In the genomic region with DNA sequence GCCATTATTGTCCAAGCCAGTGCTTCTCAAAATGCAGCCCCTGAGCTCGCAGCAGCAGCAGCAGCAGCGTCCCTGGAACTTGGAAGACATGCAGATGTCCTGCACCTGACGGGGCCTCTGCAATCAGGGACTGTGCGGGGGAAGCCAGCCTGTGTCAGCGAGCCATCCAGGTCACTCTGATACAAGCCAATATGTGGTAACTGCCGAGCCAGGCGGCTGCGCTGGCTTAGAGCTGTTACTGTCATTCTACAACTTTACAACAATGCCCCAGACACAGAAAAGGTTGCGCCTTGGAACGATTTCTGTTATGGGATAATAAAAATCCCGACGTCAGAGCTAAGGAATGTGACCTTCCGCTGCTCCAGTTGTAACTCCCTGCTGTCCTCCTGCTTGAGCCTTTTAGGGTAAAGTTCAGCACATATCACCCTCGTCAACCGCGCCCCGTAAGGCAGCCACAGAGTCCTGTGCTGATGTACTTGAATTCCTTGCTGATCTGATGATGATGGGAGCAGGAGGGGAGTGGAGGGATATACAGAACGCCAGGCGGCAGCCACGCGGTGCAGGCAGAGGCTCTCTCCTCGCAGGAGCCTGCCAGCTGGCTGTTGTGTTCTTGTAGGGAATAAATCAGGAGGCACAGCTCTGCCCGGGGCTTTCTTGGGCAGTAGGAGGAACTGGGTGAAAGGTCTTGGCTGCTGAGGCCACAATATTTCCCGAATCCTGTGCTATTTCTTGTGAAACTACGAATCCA, we compare ENCODE assay signal across 9 cellular contexts. TPM values are rescaled to one million over a fixed set of nuclear protein-coding genes. Genes with fewer than 3 reads are reported as not detected.
DNase-seq lines count a peak whose midpoint lies in the region; ATAC-seq, FAIRE-seq and TF ChIP-seq lines count a peak whose summit lies in the region.
"Had no signal": no experiment of that assay in that cellular context is flagged by ENCODE, and none has a peak within 500 bp of the region (broad histone marks: within the 10 kb centered on the region; RNA-seq: fewer than 3 reads in every experiment).

No MANE protein-coding gene starts in this region.

- peak overlapping the region; percentile 85 for H4K91ac ChIP-seq in H1 (replicated peaks; ENCODE audit: insufficient read length, low read length)

- DNase-seq in D341Med (ENCODE audit: low spot score) (peak; percentile 72), NCI-H460 (ENCODE audit: extremely low read depth, low read depth) (peak; percentile 79), H1 (ENCODE audit: low read depth in 1 of 2, low spot score in 2 of 2) (peak in 1 of 2 experiments; percentile 67), lung (ENCODE audit: low spot score) (peak; percentile 59), tibial nerve (ENCODE audit: low spot score in 2 of 2) (peak; percentile 75 to 80), KG1 (lab: John Stamatoyannopoulos, UW) (no peak), OCI-M2 (lab: John Stamatoyannopoulos, UW; ENCODE audit: unreplicated experiment) (no peak)
- DNase-seq in central memory CD4-positive, alpha-beta T cell, result no peak

- H2BK15ac ChIP-seq in H1 (ENCODE audit: low read length), result peak overlapping the region; percentile 66; the same call in 1 of the 2 replicates

- peaks cover 19 to 34% of the 10 kb centered on the region in 2 experiments for H3K9me3 ChIP-seq in H1 (ENCODE audit: insufficient read depth in 2 of 2, low read depth in 1 of 2, low read length in 1 of 2)
- peaks cover 0 to 1% of the 10 kb centered on the region in 2 donors for H3K9me3 ChIP-seq in lung (ENCODE audit: control insufficient read depth in 2 of 2, insufficient read depth in 1 of 2, low read length in 1 of 2)
- peaks cover 0 to 19% (median 5%) of the 10 kb centered on the region in 4 donors for H3K9me3 ChIP-seq in tibial nerve

- H3K4me3 ChIP-seq in H1 (ENCODE audit: extremely low read depth in 1 of 4, insufficient read depth in 2 of 4, low read depth in 3 of 4, low read length in 4 of 4) (peak overlapping the region in 1 of 4 experiments; percentile 4; a peak in 1 of 8 replicates), lung (no peak overlapping the region), tibial nerve (peak overlapping the region in 3 of 4 donors; percentile 9 to 22 (median 16))

- H4K8ac ChIP-seq in H1 (ENCODE audit: extremely low read depth, insufficient read depth, low read length), result peak overlapping the region; percentile 58

- H3K56ac ChIP-seq in H1 (replicated peaks; ENCODE audit: insufficient read length, low read depth, low read length), result no peak overlapping the region

- H2BK120ac ChIP-seq in H1 (replicated peaks; ENCODE audit: low read depth, low read length), result peak overlapping the region; percentile 91

- no peak overlapping the region for H3K23ac ChIP-seq in H1 (ENCODE audit: insufficient read length)

- H3K4me2 ChIP-seq in H1 (ENCODE audit: insufficient read depth in 1 of 2, low read depth in 2 of 2, low read length in 2 of 2), result peak overlapping the region; percentile 26 to 39; a peak in 1 of 4 replicates

- H2BK12ac ChIP-seq in H1 (ENCODE audit: low read depth, low read length), result peak overlapping the region; percentile 94

- no peaks in the 10 kb centered on the region for H3K27me3 ChIP-seq in H1 (replicated peaks in 1 of 4; ENCODE audit: control insufficient read depth in 3 of 4, extremely low read depth in 1 of 4, insufficient read depth in 3 of 4, low read length in 3 of 4)
- no peaks in the 10 kb centered on the region for H3K27me3 ChIP-seq in lung (ENCODE audit: control insufficient read depth, insufficient read depth)
- H3K27me3 ChIP-seq in tibial nerve, result no peaks in the 10 kb centered on the region

- FAIRE-seq in H1 (lab: Jason Lieb, UNC), result no peak
- FAIRE-seq: islet of Langerhans had no signal

- no peaks in the 10 kb centered on the region for H3K79me2 ChIP-seq in H1 (ENCODE audit: control insufficient read depth in 1 of 2, insufficient read depth in 2 of 2, low read length in 2 of 2)

- no peak overlapping the region for H3K9ac ChIP-seq in H1 (replicated peaks in 1 of 4; ENCODE audit: extremely low read depth in 1 of 4, low read depth in 3 of 4, low read length in 3 of 4)

- no peaks in the 10 kb centered on the region; the same call in 1 of the 2 replicates for H3K23me2 ChIP-seq in H1 (ENCODE audit: low read depth, low read length)

- no peaks in the 10 kb centered on the region for H3K79me1 ChIP-seq in H1 (ENCODE audit: low read depth, low read length)

- peak overlapping the region; percentile 22 for H4K5ac ChIP-seq in H1 (ENCODE audit: insufficient read length, low read depth, low read length)

- no peak overlapping the region for H2AK5ac ChIP-seq in H1 (ENCODE audit: low read depth, low read length)

- TF ChIP-seq CTCF in H1 (IDR thresholded peaks at IDR 0.05; ENCODE audit: control extremely low read depth in 1 of 3, insufficient read depth in 1 of 3, low read depth in 1 of 3, low read length in 3 of 3) (no peak), lung (IDR thresholded peaks at IDR 0.05; ENCODE audit: control extremely low read depth, extremely low read depth) (no peak), tibial nerve (IDR thresholded peaks at IDR 0.05) (peak in 4 of 5 experiments; percentile 20 to 71 (median 48))

- H2AFZ ChIP-seq in H1 (ENCODE audit: low read length), result no peak overlapping the region

- H3K14ac ChIP-seq in H1 (ENCODE audit: insufficient read length), result peak overlapping the region; percentile 1

- TF ChIP-seq RAD21 in H1 (IDR thresholded peaks at IDR 0.05 in 1 of 2, conservative IDR thresholded peaks at IDR 0.05 in 1 of 2; ENCODE audit: low read depth in 2 of 2, low read length in 2 of 2), result no peak

- H3K18ac ChIP-seq in H1 (ENCODE audit: extremely low read depth, low read length), result peak overlapping the region; percentile 88

- TF ChIP-seq POLR2A in H1 (IDR thresholded peaks at IDR 0.05; ENCODE audit: control extremely low read depth in 1 of 2, low read depth in 2 of 2, low read length in 2 of 2) (no peak; a peak in 1 of 3 replicates), tibial nerve (IDR thresholded peaks at IDR 0.05) (peak; percentile 33 to 50)

- peak overlapping the region; percentile 49 for H3K4ac ChIP-seq in H1 (replicated peaks; ENCODE audit: insufficient read length, low read depth, low read length)

- TF ChIP-seq EP300 in H1 (IDR thresholded peaks at IDR 0.05; ENCODE audit: borderline replicate concordance in 1 of 2, low read depth in 2 of 2, low read length in 2 of 2), result no peak
- TF ChIP-seq EP300 in tibial nerve (IDR thresholded peaks at IDR 0.05), result peak; percentile 91 to 96

- no peaks in the 10 kb centered on the region for H4K20me1 ChIP-seq in H1 (replicated peaks in 1 of 2; ENCODE audit: control insufficient read depth in 1 of 2, insufficient read depth in 2 of 2, low read length in 2 of 2)

- CTCF ChIA-PET in H1 (lab: Charles Lee; ENCODE audit: partially characterized antibody), result interaction anchor here (1.2 to 5.8 kb wide), 8 partner anchors 11 to 300 kb away, joined by 3 to 49 read pairs (median 4); no protein-coding TSS in a partner anchor

- H3K4me1 ChIP-seq in H1 (replicated peaks in 1 of 4; ENCODE audit: control insufficient read depth in 3 of 4, insufficient read depth in 4 of 4, low read length in 3 of 4), result peaks cover 14 to 36% (median 25%) of the 10 kb centered on the region in 4 experiments
- H3K4me1 ChIP-seq in lung (ENCODE audit: control insufficient read depth in 2 of 2, insufficient read depth in 2 of 2, low read length in 2 of 2), result peaks cover 0 to 4% of the 10 kb centered on the region in 2 donors
- peaks cover 0 to 27% (median 26%) of the 10 kb centered on the region in 4 donors for H3K4me1 ChIP-seq in tibial nerve

- POLR2A ChIA-PET in H1 (lab: Charles Lee; ENCODE audit: partially characterized antibody), result interaction anchor here (0.7 to 3.9 kb wide), 7 partner anchors 8 to 59 kb away, joined by 3 to 29 read pairs (median 3); no protein-coding TSS in a partner anchor

- 67% methylated on average over 25 of the region's 25 CpGs; no CpG with 5 or more reads in 1 of the 2 experiments for WGBS in H1 (ENCODE audit: extremely low coverage in 1 of 2, insufficient coverage in 1 of 2, insufficient read length in 1 of 2, insufficient replicate concordance in 2 of 2, low coverage in 1 of 2, low lambda C conversion rate in 2 of 2, missing lambda C conversion rate in 1 of 2), 2 experiments
- 15 to 30% methylated on average over 25 of the region's 25 CpGs for WGBS in lung, 2 donors
- WGBS in tibial nerve, 2 donors, result 4 to 11% methylated on average over 20 to 25 of the region's 25 CpGs

- H3K27ac ChIP-seq in H1 (ENCODE audit: low read depth, low read length) (no peak overlapping the region; the same call in 1 of the 2 replicates), lung (ENCODE audit: low read depth in 1 of 2, low read length in 1 of 2) (peak overlapping the region; percentile 63 to 78), tibial nerve (peak overlapping the region; percentile 85 to 98 (median 96))

- peak overlapping the region; percentile 94 for H2BK20ac ChIP-seq in H1 (ENCODE audit: low read length)

- peaks cover 0 to 16% (median 7%) of the 10 kb centered on the region in 4 experiments; a peak in 4 of 8 replicates for H3K36me3 ChIP-seq in H1 (ENCODE audit: control insufficient read depth in 2 of 4, insufficient read depth in 4 of 4, low read length in 3 of 4)
- peaks cover 0 to 7% of the 10 kb centered on the region in 2 donors for H3K36me3 ChIP-seq in lung (ENCODE audit: control insufficient read depth in 2 of 2, insufficient read depth in 2 of 2, low read length in 2 of 2)
- H3K36me3 ChIP-seq in tibial nerve, result peaks cover 0 to 22% (median 0%) of the 10 kb centered on the region in 3 donors

- peak; percentile 81 for ATAC-seq in lung (ENCODE audit: insufficient read depth, low FRiP score)

- peak overlapping the region; percentile 66; the same call in 1 of the 2 replicates for H2BK5ac ChIP-seq in H1 (ENCODE audit: low read depth, low read length)

RNA-seq across cellular contexts. Expression of a gene that starts 20.0 kb away (rescaled TPM):
- total RNA-seq in NCI-H460 (2014; rRNA removed; shearing (Covaris generic)), result 0.07 and 0.40 TPM in 2 replicates
- polyA plus RNA-seq in NCI-H460 (2014; cell fraction: nucleus; rRNA removed), result not detected in 2 replicates
- total RNA-seq in H1 (2021; fragmentation: NEBNext Ultra II Directional; extraction: Animal tissue kit (Norgen Biotek cat#: 25700)), result 1.0 and 1.6 TPM in 2 replicates
- 0.98 and 1.3 TPM in 2 replicates for polyA plus RNA-seq in H1 (2011; rRNA removed)
- 0.81 TPM for polyA plus RNA-seq in H1 (2011; cell fraction: cytosol; rRNA removed)
- 4.0 TPM for polyA plus RNA-seq in H1 (2011; cell fraction: nucleus; rRNA removed)
- polyA plus RNA-seq in H1 (2012, experiment 1 of 2), result 0.43 to 1.7 TPM (median 1.5 TPM) in 4 replicates
- polyA plus RNA-seq in H1 (2012, experiment 2 of 2), result 0.07 TPM
- 0.57 TPM for polyA plus RNA-seq in H1 (2013, experiment 1 of 2)
- polyA plus RNA-seq in H1 (2013, experiment 2 of 2), result 0.42 TPM
- 0.80 and 2.0 TPM in 2 replicates for polyA minus RNA-seq in H1 (2011; rRNA and poly(A)+ RNA removed)
- polyA minus RNA-seq in H1 (2011; cell fraction: cytosol; rRNA and poly(A)+ RNA removed), result not detected
- 2.5 TPM for polyA minus RNA-seq in H1 (2011; cell fraction: nucleus; rRNA and poly(A)+ RNA removed)
- under 1 TPM; 0.28 to 0.34 TPM for total RNA-seq in lung
- under 1 TPM in 1 of 2 donors, not detected in 1; 0.07 TPM for polyA plus RNA-seq in lung
- 1 to 10 TPM in 1 of 4 donors, under 1 TPM in 2, not detected in 1; 0.59 to 1.5 (median 0.87) TPM for total RNA-seq in tibial nerve

RNA-seq across cellular contexts. Expression of a gene that starts 50.1 kb away (rescaled TPM):
- total RNA-seq in NCI-H460 (2014; rRNA removed; shearing (Covaris generic)), result not detected in 2 replicates
- polyA plus RNA-seq in NCI-H460 (2014; cell fraction: nucleus; rRNA removed), result not detected in 2 replicates
- total RNA-seq in H1 (2021; fragmentation: NEBNext Ultra II Directional; extraction: Animal tissue kit (Norgen Biotek cat#: 25700)), result 14.9 and 15.8 TPM in 2 replicates
- 12.7 and 22.1 TPM in 2 replicates for polyA plus RNA-seq in H1 (2011; rRNA removed)
- polyA plus RNA-seq in H1 (2011; cell fraction: cytosol; rRNA removed), result 16.7 TPM
- polyA plus RNA-seq in H1 (2011; cell fraction: nucleus; rRNA removed), result 81.5 TPM
- polyA plus RNA-seq in H1 (2012, experiment 1 of 2), result 7.7 to 11.9 TPM (median 10.0 TPM) in 4 replicates
- polyA plus RNA-seq in H1 (2012, experiment 2 of 2), result 5.0 TPM
- 7.4 TPM for polyA plus RNA-seq in H1 (2013, experiment 1 of 2)
- 7.4 TPM for polyA plus RNA-seq in H1 (2013, experiment 2 of 2)
- polyA minus RNA-seq in H1 (2011; rRNA and poly(A)+ RNA removed), result 12.4 and 18.2 TPM in 2 replicates
- polyA minus RNA-seq in H1 (2011; cell fraction: cytosol; rRNA and poly(A)+ RNA removed), result 10.6 TPM
- polyA minus RNA-seq in H1 (2011; cell fraction: nucleus; rRNA and poly(A)+ RNA removed), result 30.4 TPM
- 10 to 100 TPM in 1 of 2 donors, 1 to 10 TPM in 1; 2.9 to 19.7 TPM for total RNA-seq in lung
- polyA plus RNA-seq in lung, result 1 to 10 TPM in 1 of 2 donors, under 1 TPM in 1; 0.81 to 1.9 TPM
- 100 to 1,000 TPM in 2 of 4 donors, 10 to 100 TPM in 2; 82.9 to 142 (median 115) TPM for total RNA-seq in tibial nerve

RNA-seq across cellular contexts. Expression of a gene that starts 59.8 kb away (rescaled TPM):
- total RNA-seq in NCI-H460 (2014; rRNA removed; shearing (Covaris generic)), result 207 and 238 TPM in 2 replicates
- polyA plus RNA-seq in NCI-H460 (2014; cell fraction: nucleus; rRNA removed), result 106 and 129 TPM in 2 replicates
- total RNA-seq in H1 (2021; fragmentation: NEBNext Ultra II Directional; extraction: Animal tissue kit (Norgen Biotek cat#: 25700)), result 119 and 132 TPM in 2 replicates
- 50.4 and 60.8 TPM in 2 replicates for polyA plus RNA-seq in H1 (2011; rRNA removed)
- 71.9 TPM for polyA plus RNA-seq in H1 (2011; cell fraction: cytosol; rRNA removed)
- polyA plus RNA-seq in H1 (2011; cell fraction: nucleus; rRNA removed), result 21.8 TPM
- 65.1 to 143 TPM (median 74.3 TPM) in 4 replicates for polyA plus RNA-seq in H1 (2012, experiment 1 of 2)
- 46.4 TPM for polyA plus RNA-seq in H1 (2012, experiment 2 of 2)
- 69.6 TPM for polyA plus RNA-seq in H1 (2013, experiment 1 of 2)
- polyA plus RNA-seq in H1 (2013, experiment 2 of 2), result 78.9 TPM
- 15.4 and 18.7 TPM in 2 replicates for polyA minus RNA-seq in H1 (2011; rRNA and poly(A)+ RNA removed)
- 37.4 TPM for polyA minus RNA-seq in H1 (2011; cell fraction: cytosol; rRNA and poly(A)+ RNA removed)
- polyA minus RNA-seq in H1 (2011; cell fraction: nucleus; rRNA and poly(A)+ RNA removed), result 26.2 TPM
- 10 to 100 TPM; 65.6 to 82.0 TPM for total RNA-seq in lung
- polyA plus RNA-seq in lung, result 100 to 1,000 TPM in 1 of 2 donors, 10 to 100 TPM in 1; 85.6 to 117 TPM
- 100 to 1,000 TPM in 3 of 4 donors, 10 to 100 TPM in 1; 95.4 to 128 (median 103) TPM for total RNA-seq in tibial nerve

Comparison
In these comparisons a context has a peak if more than half of its experiments do, and no peak if none do; other contexts are left out.
1. DNase-seq: peak in D341Med (single experiment), NCI-H460 (single experiment), lung (single experiment) and tibial nerve (2 of 2); none in KG1 (single experiment), OCI-M2 (single experiment) and central memory CD4-positive, alpha-beta T cell (single experiment).
2. CTCF ChIP-seq: peak in tibial nerve (4 of 5); none in H1 (0 of 3) and lung (single experiment).
3. POLR2A ChIP-seq: peak in tibial nerve (2 of 2); none in H1 (0 of 2).